ENCODE assay signal across 8 cellular contexts in the genomic region with DNA sequence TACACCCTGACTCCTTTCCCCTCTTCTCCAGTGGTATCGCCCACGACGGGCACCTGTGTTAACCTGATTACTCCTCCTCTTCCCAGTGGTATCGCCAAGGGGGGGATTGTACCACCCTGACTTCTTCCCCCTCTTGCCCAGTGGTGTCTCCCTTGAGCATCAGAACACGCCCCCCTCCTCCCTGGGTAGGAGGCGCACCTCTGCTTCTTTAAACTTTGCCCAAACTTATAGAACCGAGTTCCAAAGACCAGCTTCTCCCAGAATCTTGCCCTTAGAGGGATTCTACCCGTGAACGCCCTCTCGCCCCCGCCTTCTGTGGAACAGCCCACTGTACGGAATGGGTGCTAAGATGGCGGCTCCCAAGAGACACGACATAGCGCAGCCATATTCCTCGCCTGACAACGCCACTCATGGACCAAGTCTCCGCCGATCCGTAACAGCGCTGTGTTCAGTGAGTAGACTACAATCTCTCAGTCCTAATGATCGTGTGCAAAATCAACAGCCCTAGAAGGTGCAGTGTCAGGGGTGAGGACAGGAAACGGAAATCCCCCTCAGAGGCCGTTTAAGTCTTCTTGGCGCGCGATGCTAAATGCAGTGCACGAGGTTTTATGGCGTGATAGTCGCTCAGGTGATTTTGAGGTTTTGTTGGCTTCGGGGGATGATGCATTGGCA. TPM values are rescaled to one million over a fixed set of nuclear protein-coding genes. Genes with fewer than 3 reads are reported as not detected.
DNase-seq lines count a peak whose midpoint lies in the region; ATAC-seq, FAIRE-seq and TF ChIP-seq lines count a peak whose summit lies in the region.

No MANE protein-coding gene starts in this region.

- H3K27ac Mint-ChIP-seq in nephron progenitor cell, result peak overlapping the region; percentile 90

- no peaks in the 10 kb centered on the region for H3K36me3 ChIP-seq in HUES48 (ENCODE audit: control insufficient read depth, insufficient read depth, low read length)

- no peaks in the 10 kb centered on the region for H3K9me3 ChIP-seq in HUES48 (ENCODE audit: control insufficient read depth, insufficient read depth, low read length)

- peaks cover 63% of the 10 kb centered on the region for H3K9me3 Mint-ChIP-seq in nephron progenitor cell

- H3K4me3 ChIP-seq in HUES48 (ENCODE audit: low read depth, low read length) (peak overlapping the region; percentile 64), foreskin fibroblast (ENCODE audit: low read depth in 1 of 2, low read length in 2 of 2) (peak overlapping the region; percentile 45 to 58)

- peak; percentile 88 for ATAC-seq in stimulated activated naive CD8-positive, alpha-beta T cell treated with anti-CD3 and anti-CD28 coated beads, Interleukin-15, Interleukin-2, amounts not matched to agents 100 U/mL and 50 U/mL, for 24 hours

- H3K27me3 Mint-ChIP-seq in nephron progenitor cell (ENCODE audit: low read depth, poor library complexity), result peaks cover 3% of the 10 kb centered on the region

- H3K36me3 Mint-ChIP-seq in nephron progenitor cell (ENCODE audit: low read depth), result peaks cover 6% of the 10 kb centered on the region

- H3K27ac ChIP-seq in HUES48 (ENCODE audit: low read depth, low read length), result peak overlapping the region; percentile 82

- no peak for TF ChIP-seq CTCF in foreskin fibroblast (IDR thresholded peaks at IDR 0.05; ENCODE audit: low read depth, low read length)
- no peak for TF ChIP-seq CTCF in nephron progenitor cell (IDR thresholded peaks at IDR 0.05)

- FAIRE-seq in GM18507 (lab: Jason Lieb, UNC), result peak; percentile 96

- H3K9ac ChIP-seq in HUES48 (ENCODE audit: low read depth, low read length), result peak overlapping the region; percentile 49; the same call in 1 of the 2 replicates

- DNase-seq in GM18507 (ENCODE audit: extremely low spot score, insufficient read length, low read depth), result peak; percentile 38
- peak; percentile 78 for DNase-seq in RPMI7951 (ENCODE audit: low read depth)
- peak; percentile 45 for DNase-seq in activated gamma-delta T cell treated with anti-CD3 and anti-CD28 coated beads, Interleukin-2, amount 50 U/mL, for 16 hours (ENCODE audit: low read depth)
- DNase-seq in foreskin fibroblast, result peak; percentile 49 to 78
- peak; percentile 62 for DNase-seq in nephron progenitor cell
- DNase-seq in stimulated activated naive CD8-positive, alpha-beta T cell treated with anti-CD3 and anti-CD28 coated beads, Interleukin-15, Interleukin-2, amounts not matched to agents 100 U/mL and 50 U/mL, for 24 hours, result peak; percentile 67
- no peak for DNase-seq in UCSD-AML1 (lab: John Stamatoyannopoulos, UW; ENCODE audit: unreplicated experiment)

- H3K4me1 ChIP-seq in HUES48 (ENCODE audit: control insufficient read depth, insufficient read depth, low read length), result peaks cover 12% of the 10 kb centered on the region; the same call in 1 of the 2 replicates

- H3K27me3 ChIP-seq in HUES48 (ENCODE audit: control insufficient read depth, insufficient read depth, low read length), result no peaks in the 10 kb centered on the region

- peaks cover 33% of the 10 kb centered on the region for H3K4me1 Mint-ChIP-seq in nephron progenitor cell

- H3K4me3 Mint-ChIP-seq in nephron progenitor cell, result peak overlapping the region; percentile 89

RNA-seq across cellular contexts. Expression of gene ZNF157, which starts 4.2 kb away (rescaled TPM):
- 0.48 and 0.59 TPM in 2 replicates for total RNA-seq in RPMI7951 (2014; rRNA removed; shearing (Covaris generic))
